ENCODE assay signal across 1 cellular context in genomic region chr14:39097159-39097558, GRCh38.
TF ChIP-seq lines count a peak whose summit lies in the region.

No MANE protein-coding gene starts in this region.

TF ChIP-seq in HepG2, 621 proteins besides CTCF, POLR2A, EP300 and RAD21 (continued from another document and continues in another):
- no peak for TF ChIP-seq KDM5B (CRISPR knock-in tag; IDR thresholded peaks at IDR 0.05; ENCODE audit: borderline replicate concordance)
- TF ChIP-seq GATAD1 (CRISPR knock-in tag; IDR thresholded peaks at IDR 0.05) = 0 out of 2 replicates have a peak, but pooled peaks have one; percentile 37
- no peak for TF ChIP-seq JUN (CRISPR knock-in tag; IDR thresholded peaks at IDR 0.05)
- TF ChIP-seq MED1 (CRISPR knock-in tag; IDR thresholded peaks at IDR 0.05) = peak; percentile 56; the same call in 1 of the 2 replicates
- TF ChIP-seq ZNF331 (CRISPR knock-in tag; IDR thresholded peaks at IDR 0.05) = peak; percentile 50; the same call in 1 of the 2 replicates
- peak; percentile 54 for TF ChIP-seq POGZ (CRISPR knock-in tag; IDR thresholded peaks at IDR 0.05)
- peak; percentile 46; the same call in 1 of the 2 replicates for TF ChIP-seq FOXO1 (CRISPR knock-in tag; IDR thresholded peaks at IDR 0.05)
- TF ChIP-seq ETV5 (CRISPR knock-in tag; IDR thresholded peaks at IDR 0.05; ENCODE audit: borderline replicate concordance) = peak; percentile 96
- TF ChIP-seq SOX5 (CRISPR knock-in tag; IDR thresholded peaks at IDR 0.05; ENCODE audit: borderline replicate concordance) = peak; percentile 91
- TF ChIP-seq ZNF414 (CRISPR knock-in tag; IDR thresholded peaks at IDR 0.05) = 0 out of 2 replicates have a peak, but pooled peaks have one; percentile 65
- TF ChIP-seq MIXL1 (CRISPR knock-in tag; IDR thresholded peaks at IDR 0.05) = peak; percentile 62; the same call in 1 of the 2 replicates
- TF ChIP-seq ZNF580 (CRISPR knock-in tag; IDR thresholded peaks at IDR 0.05; ENCODE audit: borderline replicate concordance, low read depth) = 0 out of 2 replicates have a peak, but pooled peaks have one; percentile 16
- TF ChIP-seq ZNF501 (CRISPR knock-in tag; IDR thresholded peaks at IDR 0.05) = no peak
- peak; percentile 11; the same call in 1 of the 2 replicates for TF ChIP-seq HDAC1 (CRISPR knock-in tag; IDR thresholded peaks at IDR 0.05)
- TF ChIP-seq PLSCR1 (CRISPR knock-in tag; IDR thresholded peaks at IDR 0.05; ENCODE audit: borderline replicate concordance) = no peak
- TF ChIP-seq NFE2L1 (CRISPR knock-in tag; IDR thresholded peaks at IDR 0.05; ENCODE audit: borderline replicate concordance) = no peak
- TF ChIP-seq ZBTB21 (CRISPR knock-in tag; IDR thresholded peaks at IDR 0.05) = peak; percentile 90
- peak; percentile 18; the same call in 1 of the 3 replicates for TF ChIP-seq MXI1 (IDR thresholded peaks at IDR 0.05; ENCODE audit: borderline replicate concordance, low read depth, low read length)
- no peak for TF ChIP-seq ZXDC (CRISPR knock-in tag; IDR thresholded peaks at IDR 0.05)
- TF ChIP-seq HOXA9 (CRISPR knock-in tag; IDR thresholded peaks at IDR 0.05; ENCODE audit: borderline replicate concordance) = peak; percentile 51; the same call in 1 of the 2 replicates
- TF ChIP-seq ARID5B (CRISPR knock-in tag; IDR thresholded peaks at IDR 0.05) = peak; percentile 83
- peak; percentile 69 for TF ChIP-seq PAXIP1 (CRISPR knock-in tag; conservative IDR thresholded peaks at IDR 0.05)
- TF ChIP-seq THAP9 (CRISPR knock-in tag; IDR thresholded peaks at IDR 0.05; ENCODE audit: borderline replicate concordance) = no peak
- peak; percentile 59; the same call in 1 of the 2 replicates for TF ChIP-seq IRF2 (CRISPR knock-in tag; IDR thresholded peaks at IDR 0.05)
- TF ChIP-seq SPEN (CRISPR knock-in tag; IDR thresholded peaks at IDR 0.05; ENCODE audit: low read depth) = no peak
- no peak for TF ChIP-seq ZMYM3 (CRISPR knock-in tag; IDR thresholded peaks at IDR 0.05)
- TF ChIP-seq TEAD3 (CRISPR knock-in tag; optimal IDR thresholded peaks at IDR 0.05; ENCODE audit: borderline replicate concordance) = peak; percentile 89
- TF ChIP-seq ATF6 (CRISPR knock-in tag; conservative IDR thresholded peaks at IDR 0.05) = no peak
- TF ChIP-seq TCF7 (IDR thresholded peaks at IDR 0.05; ENCODE audit: low read depth) = peak; percentile 49; the same call in 1 of the 2 replicates
- no peak for TF ChIP-seq MLXIP (CRISPR knock-in tag; IDR thresholded peaks at IDR 0.05; ENCODE audit: borderline replicate concordance)
- no peak for TF ChIP-seq TARDBP (CRISPR knock-in tag; IDR thresholded peaks at IDR 0.05)
- peak; percentile 39; the same call in 1 of the 2 replicates for TF ChIP-seq CEBPG (CRISPR knock-in tag; IDR thresholded peaks at IDR 0.05)
- TF ChIP-seq FOXC1 (CRISPR knock-in tag; IDR thresholded peaks at IDR 0.05; ENCODE audit: borderline replicate concordance) = no peak
- TF ChIP-seq ARNTL (CRISPR knock-in tag; IDR thresholded peaks at IDR 0.05) = no peak
- peak; percentile 89 for TF ChIP-seq ZNF792 (CRISPR knock-in tag; IDR thresholded peaks at IDR 0.05)
- peak; percentile 37; the same call in 1 of the 2 replicates for TF ChIP-seq YEATS2 (CRISPR knock-in tag; IDR thresholded peaks at IDR 0.05; ENCODE audit: borderline replicate concordance)
- TF ChIP-seq DMAP1 (CRISPR knock-in tag; IDR thresholded peaks at IDR 0.05) = 0 out of 2 replicates have a peak, but pooled peaks have one; percentile 19
